Comparison of ENCODE assay signal across 8 cellular contexts in genomic region chr2:68734688-68735525, GRCh38. TPM values are rescaled to one million over a fixed set of nuclear protein-coding genes. Genes with fewer than 3 reads are reported as not detected.
DNase-seq lines count a peak whose midpoint lies in the region; ATAC-seq lines count a peak whose summit lies in the region.
"Had no signal": no experiment of that assay in that cellular context is flagged by ENCODE, and none has a peak within 500 bp of the region (broad histone marks: within the 10 kb centered on the region; RNA-seq: fewer than 3 reads in every experiment).

TSS of gene ARHGAP25 (plus strand) at chr2:68734811. CDS start at chr2:68735200, 389 bp downstream.

- peak; percentile 70 to 76 for DNase-seq in activated CD4-positive, alpha-beta T cell treated with anti-CD3 and anti-CD28 coated beads, Interleukin-2, amount 50 U/mL, for 48 hours
- no peak for DNase-seq in right cardiac atrium
- DNase-seq in stimulated activated naive CD8-positive, alpha-beta T cell treated with anti-CD3 and anti-CD28 coated beads, Interleukin-15, amount 100 ng/mL, for 72 hours, result peak; percentile 36 to 80
- DNase-seq in NCI-H524 treated with DMSO at 0.1 percent for 48 hours (lab: John Stamatoyannopoulos, UW), result no peak
- no peak for DNase-seq in DMS53 treated with DMSO at 0.1 percent for 48 hours (lab: John Stamatoyannopoulos, UW; ENCODE audit: unreplicated experiment)

- no peaks in the 10 kb centered on the region for H3K9me3 Mint-ChIP-seq in stimulated activated naive CD8-positive, alpha-beta T cell treated with anti-CD3 and anti-CD28 coated beads, Interleukin-15, amount 100 ng/mL, for 72 hours

- WGBS in right cardiac atrium, result 69% methylated on average over 12 of the region's 12 CpGs

- H3K4me1 ChIP-seq in right cardiac atrium (ENCODE audit: control insufficient read depth, insufficient read depth, low read length), result no peaks in the 10 kb centered on the region

- H3K4me3 ChIP-seq in right cardiac atrium (ENCODE audit: low read length), result peak within 1 kb of the TSS; percentile 27
- H3K4me3 ChIP-seq: SJSA1 had no signal

- intact Hi-C loops in right cardiac atrium (cut with DNase I), result no loop called here

- ATAC-seq in GM19452 (IDR thresholded peaks at IDR 0.05; ENCODE audit: unreplicated experiment) (peak; percentile 57), HG03432 (IDR thresholded peaks at IDR 0.05; ENCODE audit: unreplicated experiment) (peak; percentile 65), right cardiac atrium (peak in 1 of 2 donors; percentile 29)
- peak; percentile 88 for ATAC-seq in stimulated activated naive CD8-positive, alpha-beta T cell treated with anti-CD3 and anti-CD28 coated beads, Interleukin-15, amount 100 ng/mL, for 72 hours

- H3K9me3 ChIP-seq in right cardiac atrium (ENCODE audit: control insufficient read depth, low read length), result no peaks in the 10 kb centered on the region
- H3K9me3 ChIP-seq: SJSA1 had no signal

- H3K27me3 ChIP-seq in right cardiac atrium (ENCODE audit: control insufficient read depth, insufficient read depth), result no peaks in the 10 kb centered on the region
- H3K27me3 ChIP-seq: SJSA1 had no signal

- H3K27me3 Mint-ChIP-seq in stimulated activated naive CD8-positive, alpha-beta T cell treated with anti-CD3 and anti-CD28 coated beads, Interleukin-15, amount 100 ng/mL, for 72 hours, result no peaks in the 10 kb centered on the region

- H3K27ac ChIP-seq in right cardiac atrium (ENCODE audit: low read length), result peak within 1 kb of the TSS; percentile 36
- H3K27ac ChIP-seq: SJSA1 had no signal

- peaks cover 42% of the 10 kb centered on the region for H3K4me1 Mint-ChIP-seq in stimulated activated naive CD8-positive, alpha-beta T cell treated with anti-CD3 and anti-CD28 coated beads, Interleukin-15, amount 100 ng/mL, for 72 hours

- no peak within 1 kb of the TSS for H3K4me3 Mint-ChIP-seq in stimulated activated naive CD8-positive, alpha-beta T cell treated with anti-CD3 and anti-CD28 coated beads, Interleukin-15, amount 100 ng/mL, for 72 hours

- no peak within 1 kb of the TSS for H3K27ac Mint-ChIP-seq in stimulated activated naive CD8-positive, alpha-beta T cell treated with anti-CD3 and anti-CD28 coated beads, Interleukin-15, amount 100 ng/mL, for 72 hours

RNA-seq across cellular contexts. Expression of gene ARHGAP25, which starts in this region (rescaled TPM):
- total RNA-seq in right cardiac atrium, result 1 to 10 TPM; 7.8 to 9.7 (median 9.1) TPM
- polyA plus RNA-seq in right cardiac atrium, result 5.9 TPM
- total RNA-seq: SJSA1 had no signal

Comparison
In these comparisons a context has a peak if more than half of its experiments do, and no peak if none do; other contexts are left out.
1. DNase-seq: peak in activated CD4-positive, alpha-beta T cell treated with anti-CD3 and anti-CD28 coated beads, Interleukin-2, amount 50 U/mL, for 48 hours (2 of 2) and stimulated activated naive CD8-positive, alpha-beta T cell treated with anti-CD3 and anti-CD28 coated beads, Interleukin-15, amount 100 ng/mL, for 72 hours (2 of 2); none in right cardiac atrium (0 of 3), NCI-H524 treated with DMSO at 0.1 percent for 48 hours (single experiment) and DMS53 treated with DMSO at 0.1 percent for 48 hours (single experiment).